In the genomic region with DNA sequence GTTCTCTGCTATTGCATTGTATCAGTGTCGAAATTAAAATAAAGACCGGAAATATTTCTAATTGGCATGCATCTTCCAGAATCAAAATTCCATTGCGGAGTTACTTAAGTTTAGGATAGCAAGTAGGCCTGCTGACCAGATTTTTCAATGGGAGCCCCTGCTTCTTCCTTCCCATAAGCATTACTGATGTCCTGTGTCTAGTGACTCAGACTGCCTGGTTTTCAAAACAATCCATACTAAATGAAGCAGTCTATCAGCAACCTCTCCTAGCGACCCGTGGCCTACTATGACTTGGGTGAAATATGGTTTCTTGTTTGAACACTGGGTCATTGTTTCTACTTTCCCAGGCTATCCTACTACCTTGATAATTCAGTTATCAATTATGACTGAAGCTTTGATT, we compare ENCODE assay signal across 19 cellular contexts.
"Had no signal": no experiment of that assay in that cellular context is flagged by ENCODE, and none has a peak within 500 bp of the region (broad histone marks: within the 10 kb centered on the region; RNA-seq: fewer than 3 reads in every experiment).

No MANE protein-coding gene starts in this region.

- H3K36me3 ChIP-seq: esophagus muscularis mucosa, gastroesophageal sphincter, heart right ventricle, left lung, lower lobe of right lung had no signal

- H3K27ac ChIP-seq: coronary artery, esophagus muscularis mucosa, foreskin keratinocyte, gastroesophageal sphincter, heart right ventricle, left lung, lower lobe of right lung had no signal

- H3K4me3 ChIP-seq: coronary artery, esophagus muscularis mucosa, gastroesophageal sphincter, heart right ventricle, left lung, lower lobe of right lung had no signal

- H3K4me3 Mint-ChIP-seq: effector memory CD8-positive, alpha-beta T cell; endodermal cell; memory B cell had no signal

- H3K4me1 ChIP-seq: esophagus muscularis mucosa, foreskin keratinocyte, gastroesophageal sphincter, heart right ventricle, left lung, lower lobe of right lung had no signal

- H3K36me3 Mint-ChIP-seq: memory B cell had no signal

- H3K4me1 Mint-ChIP-seq: memory B cell had no signal

- H3K27ac Mint-ChIP-seq: effector memory CD8-positive, alpha-beta T cell; endodermal cell; memory B cell had no signal

- DNase-seq: effector CD8-positive, alpha-beta T cell; effector memory CD8-positive, alpha-beta T cell; endodermal cell; foreskin keratinocyte; glutamatergic neuron; head of caudate nucleus; heart right ventricle; hippocampal formation; left cardiac atrium; left lung; left ventricle myocardium superior; lower lobe of right lung; mammary epithelial cell; mesendoderm; midbrain had no signal

- H3K9me3 Mint-ChIP-seq: effector memory CD8-positive, alpha-beta T cell; endodermal cell; memory B cell had no signal

- ATAC-seq: effector memory CD8-positive, alpha-beta T cell; foreskin keratinocyte; gastroesophageal sphincter; heart right ventricle; left cardiac atrium; left lung; left ventricle myocardium superior; lower lobe of right lung had no signal

- H3K9me3 ChIP-seq: esophagus muscularis mucosa, gastroesophageal sphincter, heart right ventricle, left lung, lower lobe of right lung had no signal

- H3K27me3 ChIP-seq: esophagus muscularis mucosa, gastroesophageal sphincter, heart right ventricle, left lung had no signal
